Comparison of ENCODE assay signal across 14 cellular contexts in genomic region chr10:131739201-131739600, GRCh38.
"Had no signal": no experiment of that assay in that cellular context is flagged by ENCODE, and none has a peak within 500 bp of the region (broad histone marks: within the 10 kb centered on the region; RNA-seq: fewer than 3 reads in every experiment).

No MANE protein-coding gene starts in this region.

- FAIRE-seq: kidney, pancreas had no signal

- ATAC-seq: activated T-cell treated with anti-CD3 and anti-CD28 coated beads, Interleukin-2, amount 50 U/mL, for 4 hours; pancreas; stimulated activated memory B cell treated with anti-CD40 and anti-IgM and Interleukin-4, amounts not matched to agents 10 μg/mL and 1 μg/mL and 100 μg/mL, for 72 hours had no signal

- H3K36me3 ChIP-seq: adrenal gland, esophagus muscularis mucosa, pancreas, tibial nerve had no signal

- DNase-seq: activated CD4-positive, alpha-beta T cell treated with anti-CD3 and anti-CD28 coated beads for 1 hour; activated CD4-positive, alpha-beta T cell treated with anti-CD3 and anti-CD28 coated beads, Interleukin-2, amount 50 U/mL, for 4 hours; activated effector memory CD4-positive, alpha-beta T cell treated with Interleukin-2 at 50 U/mL for 16 hours; activated T-cell treated with anti-CD3 and anti-CD28 coated beads, Interleukin-2, amount 50 U/mL, for 4 hours; hippocampal formation; kidney; mesenchymal stem cell; pancreas had no signal

- H3K27me3 ChIP-seq: pancreas, tibial nerve had no signal

- H3K9me3 ChIP-seq: adrenal gland, esophagus muscularis mucosa, pancreas, tibial nerve had no signal

- H3K27ac ChIP-seq: adrenal gland, coronary artery, esophagus muscularis mucosa, pancreas, tibial nerve, VCaP had no signal

- H3K4me1 ChIP-seq: adrenal gland, pancreas had no signal

- H3K4me3 ChIP-seq: adrenal gland, coronary artery, esophagus muscularis mucosa, pancreas, tibial nerve had no signal
